ENCODE assay signal across 8 cellular contexts in the genomic region with DNA sequence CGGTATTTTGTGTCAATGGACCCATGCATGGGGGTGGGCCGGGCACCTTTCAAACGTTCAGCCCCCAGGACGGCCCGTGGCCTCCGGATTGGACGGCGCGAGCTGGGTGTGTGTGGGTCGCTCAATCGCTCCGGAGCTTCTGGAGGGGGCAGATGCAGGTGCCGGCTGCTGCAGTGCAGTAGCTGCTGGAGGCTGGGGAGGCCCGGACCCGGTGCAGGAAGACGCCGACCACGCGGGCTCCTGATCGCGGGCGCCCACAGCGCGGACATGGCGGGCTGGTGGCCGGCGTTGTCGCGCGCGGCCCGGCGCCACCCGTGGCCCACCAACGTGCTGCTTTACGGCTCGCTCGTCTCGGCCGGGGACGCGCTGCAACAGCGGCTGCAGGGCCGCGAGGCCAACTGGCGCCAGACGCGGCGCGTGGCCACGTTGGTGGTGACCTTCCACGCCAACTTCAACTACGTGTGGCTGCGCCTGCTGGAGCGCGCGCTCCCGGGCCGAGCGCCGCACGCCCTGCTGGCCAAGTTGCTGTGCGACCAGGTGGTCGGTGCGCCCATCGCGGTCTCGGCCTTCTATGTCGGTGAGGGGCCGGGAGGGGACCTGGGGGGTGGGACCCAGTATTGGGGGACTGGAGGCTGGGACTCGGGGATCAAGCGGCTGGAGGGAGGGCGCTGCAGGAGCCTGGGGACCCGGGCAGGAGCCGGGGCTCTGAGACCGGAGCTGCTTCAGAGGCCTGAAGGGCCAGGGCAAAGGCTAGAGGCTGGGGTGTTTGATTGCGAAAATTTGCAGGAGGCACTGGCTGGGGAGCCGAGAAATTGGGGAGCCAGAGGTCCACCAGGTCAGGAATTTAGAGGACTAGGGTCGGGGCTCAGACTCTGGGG. TPM values are rescaled to one million over a fixed set of nuclear protein-coding genes. Genes with fewer than 3 reads are reported as not detected.
DNase-seq lines count a peak whose midpoint lies in the region; ATAC-seq, FAIRE-seq and TF ChIP-seq lines count a peak whose summit lies in the region.
"Not testable (repeated sequence)": the region's sequence is repeated elsewhere in the genome, so short reads cannot be mapped to it uniquely, and the experiment has no call there.

Gene MPV17L, plus strand, starts transcription at position 124 of the 878 bp plus-strand sequence. Its CDS starts 144 bp downstream, at position 268.

- peak within 1 kb of the TSS; percentile 32 for H3K4me3 ChIP-seq in SJSA1
- peak within 1 kb of the TSS; percentile 43 for H3K4me3 ChIP-seq in brain microvascular endothelial cell (ENCODE audit: low read depth, low read length)
- H3K4me3 ChIP-seq in gastroesophageal sphincter = peak within 1 kb of the TSS; percentile 26 to 74
- peak within 1 kb of the TSS; percentile 37 for H3K4me3 ChIP-seq in lower leg skin (ENCODE audit: low read depth, poor library complexity, severe bottlenecking)
- H3K4me3 ChIP-seq in tibial nerve = peak within 1 kb of the TSS; percentile 43 to 75 (median 64)

- not testable (repeated sequence) for TF ChIP-seq CTCF in D721Med (IDR thresholded peaks at IDR 0.05; ENCODE audit: insufficient read depth, missing control alignments); brain microvascular endothelial cell (IDR thresholded peaks at IDR 0.05; ENCODE audit: low read depth, low read length, missing control alignments); lower leg skin (IDR thresholded peaks at IDR 0.05); progenitor cell of endocrine pancreas (IDR thresholded peaks at IDR 0.05; ENCODE audit: unreplicated experiment)
- TF ChIP-seq CTCF in gastroesophageal sphincter (IDR thresholded peaks at IDR 0.05) (peak in 1 of 4 experiments; percentile 33), tibial nerve (IDR thresholded peaks at IDR 0.05) (peak in 1 of 5 experiments; percentile 11)

- H3K36me3 Mint-ChIP-seq in progenitor cell of endocrine pancreas (ENCODE audit: insufficient read depth) = peaks cover 12% of the 10 kb centered on the region

- DNase-seq in D721Med (ENCODE audit: insufficient read length, low spot score) (peak; percentile 49), MV-4-11 (lab: John Stamatoyannopoulos, UW) (peak; percentile 57), lower leg skin (ENCODE audit: low spot score in 2 of 2) (peak; percentile 19 to 88), progenitor cell of endocrine pancreas (ENCODE audit: low spot score, unreplicated experiment) (peak; percentile 36)
- not testable (repeated sequence) for DNase-seq in SJSA1 (ENCODE audit: low read depth in 1 of 2, low spot score in 2 of 2); brain microvascular endothelial cell; tibial nerve (ENCODE audit: low spot score in 2 of 2)

- H3K27me3 ChIP-seq in SJSA1 (replicated peaks); brain microvascular endothelial cell (replicated peaks); gastroesophageal sphincter; tibial nerve: not testable (repeated sequence)

- 2 to 51% methylated on average over 4 to 10 of the region's 79 CpGs for WGBS in gastroesophageal sphincter (ENCODE audit: low coverage in 1 of 2), 2 donors
- 7 to 11% methylated on average over 32 to 47 of the region's 79 CpGs for WGBS in lower leg skin, 2 donors
- 4 to 14% methylated on average over 31 to 76 of the region's 79 CpGs for WGBS in tibial nerve, 2 donors

- not testable (repeated sequence) for H3K4me1 ChIP-seq in SJSA1 (replicated peaks); tibial nerve
- H3K4me1 ChIP-seq in gastroesophageal sphincter = peaks cover 0 to 20% (median 0%) of the 10 kb centered on the region in 3 donors

- TF ChIP-seq POLR2A in gastroesophageal sphincter (IDR thresholded peaks at IDR 0.05); lower leg skin (IDR thresholded peaks at IDR 0.05); tibial nerve (IDR thresholded peaks at IDR 0.05): not testable (repeated sequence)

- not testable (repeated sequence) for H3K9me3 ChIP-seq in SJSA1 (replicated peaks); gastroesophageal sphincter; tibial nerve

- peaks cover 25% of the 10 kb centered on the region for H3K4me1 Mint-ChIP-seq in progenitor cell of endocrine pancreas (ENCODE audit: low read depth)

- intact Hi-C loops in lower leg skin (cut with DNase I; ENCODE audit: low total_unique reads) = not testable (repeated sequence)

- H3K36me3 ChIP-seq in SJSA1; brain microvascular endothelial cell (replicated peaks); gastroesophageal sphincter; tibial nerve: not testable (repeated sequence)

- TF ChIP-seq EP300 in gastroesophageal sphincter (IDR thresholded peaks at IDR 0.05); tibial nerve (IDR thresholded peaks at IDR 0.05): not testable (repeated sequence)

- peak within 1 kb of the TSS; percentile 83 for H3K4me3 Mint-ChIP-seq in progenitor cell of endocrine pancreas (ENCODE audit: low read depth)

- H3K27ac ChIP-seq in SJSA1, brain microvascular endothelial cell: not testable (repeated sequence)
- peak within 1 kb of the TSS in 3 of 4 donors; percentile 72 to 81 (median 77) for H3K27ac ChIP-seq in gastroesophageal sphincter
- peak within 1 kb of the TSS; percentile 3 to 84 (median 74) for H3K27ac ChIP-seq in tibial nerve

- ATAC-seq in gastroesophageal sphincter = peak; percentile 90

- H3K27me3 Mint-ChIP-seq in progenitor cell of endocrine pancreas = not testable (repeated sequence)

- FAIRE-seq in D721Med (lab: Jason Lieb, UNC) = not testable (repeated sequence)

- not testable (repeated sequence) for H3K9me3 Mint-ChIP-seq in progenitor cell of endocrine pancreas (ENCODE audit: low read depth)

- in situ Hi-C loops in brain microvascular endothelial cell (cut with HindIII; ENCODE audit: low pct_ligation_motif_present, low sequenced_read_pairs) = not testable (repeated sequence)

- H3K27ac Mint-ChIP-seq in progenitor cell of endocrine pancreas = peak within 1 kb of the TSS; percentile 62

RNA-seq across cellular contexts. Expression of gene MPV17L, which starts in this region (rescaled TPM):
- total RNA-seq in SJSA1 (2014; rRNA removed; shearing (Covaris generic)) = 0.29 TPM in 1 of 2 replicates, not detected in the other
- total RNA-seq in gastroesophageal sphincter (10 to 100 TPM in 2 of 4 donors, 1 to 10 TPM in 2; 7.9 to 13.7 (median 11.3) TPM), lower leg skin (10 to 100 TPM in 2 of 4 donors, 1 to 10 TPM in 2; 1.9 to 15.4 (median 9.2) TPM), progenitor cell of endocrine pancreas (36.9 and 37.6 TPM in 2 replicates), tibial nerve (10 to 100 TPM in 3 of 4 donors, 1 to 10 TPM in 1; 5.9 to 18.6 (median 11.8) TPM)
